ENCODE assay signal across 8 cellular contexts in the genomic region with DNA sequence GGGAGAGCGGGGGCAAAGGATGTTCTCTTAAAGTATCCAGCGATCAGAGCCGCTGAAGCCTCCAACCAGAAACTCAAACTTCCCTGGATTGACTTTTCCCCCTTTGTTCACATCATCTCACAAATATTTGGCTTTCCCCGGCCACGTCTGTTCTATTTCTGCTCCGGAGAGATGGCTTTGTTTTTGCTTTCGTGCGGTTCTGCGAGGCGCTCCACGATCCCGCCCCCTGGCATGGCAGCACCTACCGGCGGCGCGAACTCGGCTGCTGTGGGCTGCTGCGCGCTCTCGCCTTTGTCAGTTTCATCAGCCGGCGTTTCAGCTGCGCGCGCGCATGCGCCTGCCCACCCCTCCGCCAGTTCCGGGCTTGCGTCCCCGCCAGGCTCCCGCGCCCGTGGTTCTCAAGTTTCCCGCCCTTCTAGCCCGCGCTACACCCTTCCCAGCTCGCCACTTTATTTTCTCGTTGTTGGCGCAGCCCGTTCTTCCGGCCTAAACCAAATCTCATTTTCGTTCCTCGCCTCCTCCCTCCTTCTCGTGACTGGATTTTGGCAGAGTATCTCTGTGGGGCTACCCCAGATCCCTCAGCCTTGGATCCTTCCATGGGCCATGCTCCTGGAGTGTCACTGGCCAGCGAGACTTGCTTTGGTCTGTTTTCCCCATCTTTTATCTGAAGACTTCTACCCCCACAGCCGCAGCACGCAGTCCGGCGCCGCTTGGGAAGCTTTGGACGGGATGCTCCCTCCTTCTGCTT.
DNase-seq lines count a peak whose midpoint lies in the region; ATAC-seq, FAIRE-seq and TF ChIP-seq lines count a peak whose summit lies in the region.

No MANE protein-coding gene starts in this region.

- H3K4me2 ChIP-seq in A549 = peak overlapping the region; percentile 76

- 0 out of 3 replicates have a peak, but pooled peaks cover 4% of the 10 kb centered on the region for H3K4me1 ChIP-seq in A549

- H3K27me3 ChIP-seq in WERI-Rb-1 (ENCODE audit: insufficient read depth, low read depth, severe bottlenecking) = peaks cover 93% of the 10 kb centered on the region
- no peaks in the 10 kb centered on the region for H3K27me3 ChIP-seq in bronchial epithelial cell (ENCODE audit: control insufficient read depth, insufficient read depth, low read length)

- CTCF ChIA-PET in A549 (lab: Yijun Ruan, JAX) = interaction anchor here (0.6 to 2.2 kb wide), 6 partner anchors 8 to 696 kb away, joined by 3 to 9 read pairs (median 3); no protein-coding TSS in a partner anchor

- H3K9me3 ChIP-seq in A549 = no peaks in the 10 kb centered on the region
- peaks cover 10% of the 10 kb centered on the region for H3K9me3 ChIP-seq in WERI-Rb-1 (ENCODE audit: severe bottlenecking)

- TF ChIP-seq RAD21 in A549 (conservative IDR thresholded peaks at IDR 0.05 in 1 of 2, IDR thresholded peaks at IDR 0.05 in 1 of 2) = no peak

- TF ChIP-seq CTCF in A549 (IDR thresholded peaks at IDR 0.05) = no peak
- TF ChIP-seq CTCF in WERI-Rb-1 (IDR thresholded peaks at IDR 0.05; ENCODE audit: low read depth, low read length) = no peak
- TF ChIP-seq CTCF in bronchial epithelial cell (IDR thresholded peaks at IDR 0.05; ENCODE audit: insufficient read depth, low read length, severe bottlenecking) = peak; percentile 29

- 21% methylated on average over 44 of the region's 52 CpGs for WGBS in A549 (ENCODE audit: missing lambda C conversion rate)

- FAIRE-seq in A549 (lab: Jason Lieb, UNC) = no peak
- FAIRE-seq in bronchial epithelial cell (lab: Jason Lieb, UNC) = no peak

- H3K27ac ChIP-seq in A549 (peak overlapping the region; percentile 88), WERI-Rb-1 (no peak overlapping the region)

- peak; percentile 58 for TF ChIP-seq POLR2A in A549 (IDR thresholded peaks at IDR 0.05; ENCODE audit: low read length)

- no peak for TF ChIP-seq EP300 in A549 (IDR thresholded peaks at IDR 0.05)

- ATAC-seq in A549 (peak; percentile 91 to 96), GM18519 (IDR thresholded peaks at IDR 0.05; ENCODE audit: low FRiP score, unreplicated experiment) (peak; percentile 77), HG03045 (IDR thresholded peaks at IDR 0.05; ENCODE audit: unreplicated experiment) (peak; percentile 94)

- peak; percentile 84 to 86 for DNase-seq in A549 (ENCODE audit: low read depth in 1 of 2, low spot score in 1 of 2)
- peak; percentile 44 for DNase-seq in NCI-H2107 treated with DMSO at 0.1 percent for 48 hours (lab: John Stamatoyannopoulos, UW; ENCODE audit: unreplicated experiment)
- peak; percentile 73 for DNase-seq in WERI-Rb-1
- DNase-seq in bronchial epithelial cell (ENCODE audit: low read depth) = peak; percentile 53
- peak; percentile 87 for DNase-seq in iris pigment epithelial cell (ENCODE audit: low read depth)
- peak; percentile 71 to 78 for DNase-seq in stimulated activated CD4-positive, alpha-beta T cell treated with anti-CD3 and anti-CD28 coated beads, Interleukin-12 subunit alpha, Interleukin-12 subunit beta, amount 100 ng/mL, for 24 hours (ENCODE audit: low read depth in 2 of 2)

- H3K4me3 ChIP-seq in A549 (peak overlapping the region; percentile 59), WERI-Rb-1 (ENCODE audit: low read depth, low read length) (peak overlapping the region; percentile 42), bronchial epithelial cell (ENCODE audit: low read depth, low read length) (peak overlapping the region; percentile 66)

- H3K36me3 ChIP-seq in WERI-Rb-1 = no peaks in the 10 kb centered on the region
- no peaks in the 10 kb centered on the region for H3K36me3 ChIP-seq in bronchial epithelial cell (ENCODE audit: control insufficient read depth, insufficient read depth, low read length)

- POLR2A ChIA-PET in A549 (lab: Yijun Ruan, JAX) = interaction anchor here (1.0 kb wide), 2 partner anchors 9 to 44 kb away, joined by 3 read pairs; no protein-coding TSS in a partner anchor

TF ChIP-seq in A549, 52 proteins besides CTCF, POLR2A, EP300 and RAD21:
- TF ChIP-seq HDAC2 (IDR thresholded peaks at IDR 0.05) = no peak
- TF ChIP-seq CBX8 (IDR thresholded peaks at IDR 0.05) = no peak
- peak in 1 of 2 experiments; percentile 66; a peak in 2 of 5 replicates for TF ChIP-seq JUN (IDR thresholded peaks at IDR 0.05)
- TF ChIP-seq CHD2 (IDR thresholded peaks at IDR 0.05; ENCODE audit: low read length, partially characterized antibody) = no peak
- TF ChIP-seq, protein P1, sequence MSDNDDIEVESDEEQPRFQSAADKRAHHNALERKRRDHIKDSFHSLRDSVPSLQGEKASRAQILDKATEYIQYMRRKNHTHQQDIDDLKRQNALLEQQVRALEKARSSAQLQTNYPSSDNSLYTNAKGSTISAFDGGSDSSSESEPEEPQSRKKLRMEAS (IDR thresholded peaks at IDR 0.05) = peak; percentile 96
- 0 out of 4 replicates have a peak, but pooled peaks of 1 of the 2 experiments have one; percentile 9 for TF ChIP-seq CEBPB (IDR thresholded peaks at IDR 0.05)
- no peak for TF ChIP-seq KDM5A (IDR thresholded peaks at IDR 0.05)
- peak; percentile 99 for TF ChIP-seq E2F6 (IDR thresholded peaks at IDR 0.05; ENCODE audit: borderline replicate concordance, low read depth)
- peak; percentile 23; the same call in 1 of the 2 replicates for TF ChIP-seq PHF8 (IDR thresholded peaks at IDR 0.05; ENCODE audit: borderline replicate concordance, low read depth)
- no peak for TF ChIP-seq ESRRA (IDR thresholded peaks at IDR 0.05; ENCODE audit: borderline replicate concordance, low read length)
- no peak for TF ChIP-seq CHD4 (IDR thresholded peaks at IDR 0.05; ENCODE audit: borderline replicate concordance)
- TF ChIP-seq GATA3 (IDR thresholded peaks at IDR 0.05; ENCODE audit: borderline replicate concordance) = no peak
- TF ChIP-seq, protein P2, sequence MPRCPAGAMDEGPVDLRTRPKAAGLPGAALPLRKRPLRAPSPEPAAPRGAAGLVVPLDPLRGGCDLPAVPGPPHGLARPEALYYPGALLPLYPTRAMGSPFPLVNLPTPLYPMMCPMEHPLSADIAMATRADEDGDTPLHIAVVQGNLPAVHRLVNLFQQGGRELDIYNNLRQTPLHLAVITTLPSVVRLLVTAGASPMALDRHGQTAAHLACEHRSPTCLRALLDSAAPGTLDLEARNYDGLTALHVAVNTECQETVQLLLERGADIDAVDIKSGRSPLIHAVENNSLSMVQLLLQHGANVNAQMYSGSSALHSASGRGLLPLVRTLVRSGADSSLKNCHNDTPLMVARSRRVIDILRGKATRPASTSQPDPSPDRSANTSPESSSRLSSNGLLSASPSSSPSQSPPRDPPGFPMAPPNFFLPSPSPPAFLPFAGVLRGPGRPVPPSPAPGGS (IDR thresholded peaks at IDR 0.05) = 0 out of 3 replicates have a peak, but pooled peaks have one; percentile 46
